Comparison of ENCODE assay signal across 6 cellular contexts in the genomic region with DNA sequence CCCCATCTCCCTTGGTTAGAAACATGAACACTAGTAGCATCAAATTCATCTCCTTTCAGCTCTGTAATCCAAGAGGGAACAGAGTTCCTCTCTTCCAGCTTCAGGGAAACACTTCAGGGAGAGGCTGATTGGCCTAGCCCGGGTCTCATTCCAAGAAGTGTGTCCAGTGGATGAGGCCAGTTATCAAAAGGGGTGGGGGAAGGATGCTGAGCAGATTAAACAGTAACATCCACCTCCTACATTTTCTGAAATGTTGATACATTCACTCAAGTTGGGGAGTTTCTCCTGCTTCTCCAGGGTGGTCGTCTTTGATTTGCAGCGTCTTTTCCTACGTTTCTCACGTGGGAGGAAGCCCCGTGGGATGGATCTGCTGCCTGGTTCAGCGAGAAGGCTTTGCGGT.
"Had no signal": no experiment of that assay in that cellular context is flagged by ENCODE, and none has a peak within 500 bp of the region (broad histone marks: within the 10 kb centered on the region; RNA-seq: fewer than 3 reads in every experiment).

No MANE protein-coding gene starts in this region.

- ATAC-seq: K562 had no signal

- H2AFZ ChIP-seq: GM23248 had no signal

- DNase-seq: GM23248, HFFc6, IMR-90, KG1 had no signal

- H3K27ac ChIP-seq: GM23248 had no signal

- H3K4me1 ChIP-seq: HAP-1 had no signal

- H3K9me3 ChIP-seq: HAP-1 had no signal

- H3K36me3 ChIP-seq: HAP-1 had no signal

- H3K4me3 ChIP-seq: GM23248, HAP-1, K562 had no signal

- H3K27ac Mint-ChIP-seq: HFFc6 had no signal

- H3K9me3 Mint-ChIP-seq: HFFc6 had no signal

- H3K4me3 Mint-ChIP-seq: HFFc6 had no signal
